In the genomic region with DNA sequence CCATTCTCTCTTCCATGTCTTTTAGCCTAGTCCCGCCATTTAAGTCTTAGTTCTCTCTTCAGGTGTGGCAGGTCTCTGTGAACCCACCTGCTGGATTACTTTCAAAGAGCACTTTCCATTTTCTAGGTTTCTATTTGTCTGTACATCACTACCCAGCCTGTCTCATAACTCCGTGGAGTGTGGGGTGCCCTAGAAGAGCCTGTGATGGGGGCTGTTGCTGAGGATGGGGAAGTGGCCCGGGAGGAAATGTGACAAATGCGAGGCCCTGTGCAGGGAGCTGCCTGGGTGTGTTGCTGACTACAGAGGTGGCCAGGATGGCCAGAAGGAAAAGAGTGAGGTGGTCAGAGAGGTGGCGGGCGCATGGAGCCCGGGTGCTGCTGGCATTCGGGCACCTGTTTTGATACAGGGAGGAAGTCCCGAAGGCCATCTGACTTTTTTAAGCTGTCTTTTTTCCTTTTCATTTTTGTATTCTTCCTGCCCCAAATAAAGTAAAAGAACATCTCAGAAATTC, we compare ENCODE assay signal across 23 cellular contexts. TPM values are rescaled to one million over a fixed set of nuclear protein-coding genes. Genes with fewer than 3 reads are reported as not detected.
DNase-seq lines count a peak whose midpoint lies in the region; ATAC-seq and TF ChIP-seq lines count a peak whose summit lies in the region.
"Had no signal": no experiment of that assay in that cellular context is flagged by ENCODE, and none has a peak within 500 bp of the region (broad histone marks: within the 10 kb centered on the region; RNA-seq: fewer than 3 reads in every experiment).

No MANE protein-coding gene starts in this region.

- H3K27me3 Mint-ChIP-seq in activated CD4-positive, alpha-beta memory T cell treated with anti-CD3 and anti-CD28 coated beads for 36 hours: no peaks in the 10 kb centered on the region
- peaks cover 10% of the 10 kb centered on the region for H3K27me3 Mint-ChIP-seq in endothelial cell (ENCODE audit: unreplicated experiment)
- H3K27me3 Mint-ChIP-seq: stimulated activated naive B cell treated with anti-CD40 and anti-IgM and Interleukin-4, amounts not matched to agents 10 μg/mL and 1 μg/mL and 100 μg/mL, for 72 hours had no signal

- CTCF ChIA-PET in activated CD4-positive, alpha-beta memory T cell treated with anti-CD3 and anti-CD28 coated beads for 36 hours (lab: Charles Lee): interaction anchor here (1.9 kb wide), 1 partner anchor 9 kb away, joined by 5 read pairs; no protein-coding TSS in a partner anchor

- no peak overlapping the region for H3K4me3 ChIP-seq in right atrium auricular region
- H3K4me3 ChIP-seq: esophagus muscularis mucosa, lung, thoracic aorta, vagina had no signal

- TF ChIP-seq CTCF in right atrium auricular region (IDR thresholded peaks at IDR 0.05) (no peak), endothelial cell (IDR thresholded peaks at IDR 0.05; ENCODE audit: unreplicated experiment) (no peak)

- no peak for ATAC-seq in Right ventricle myocardium superior (ENCODE audit: poor library complexity)
- peak; percentile 65 for ATAC-seq in stimulated activated effector memory CD8-positive, alpha-beta T cell treated with anti-CD3 and anti-CD28 coated beads, Interleukin-12 subunit alpha, Interleukin-12 subunit beta, amount 100 ng/mL, for 72 hours
- ATAC-seq: Panc1; stimulated activated naive B cell treated with anti-CD40 and anti-IgM and Interleukin-4, amounts not matched to agents 10 μg/mL and 1 μg/mL and 100 μg/mL, for 72 hours had no signal

- peak overlapping the region; percentile 46 for H3K27ac Mint-ChIP-seq in activated CD4-positive, alpha-beta memory T cell treated with anti-CD3 and anti-CD28 coated beads for 36 hours
- no peak overlapping the region for H3K27ac Mint-ChIP-seq in endothelial cell (ENCODE audit: unreplicated experiment)
- peak overlapping the region; percentile 74 for H3K27ac Mint-ChIP-seq in stimulated activated effector memory CD8-positive, alpha-beta T cell treated with anti-CD3 and anti-CD28 coated beads, Interleukin-12 subunit alpha, Interleukin-12 subunit beta, amount 100 ng/mL, for 72 hours
- H3K27ac Mint-ChIP-seq: stimulated activated naive B cell treated with anti-CD40 and anti-IgM and Interleukin-4, amounts not matched to agents 10 μg/mL and 1 μg/mL and 100 μg/mL, for 72 hours had no signal

- POLR2A ChIA-PET in activated CD4-positive, alpha-beta memory T cell treated with anti-CD3 and anti-CD28 coated beads for 36 hours (lab: Charles Lee): interaction anchor here (1.3 kb wide), 1 partner anchor 18 kb away, joined by 3 read pairs; no protein-coding TSS in a partner anchor

- H3K4me3 Mint-ChIP-seq in activated CD4-positive, alpha-beta memory T cell treated with anti-CD3 and anti-CD28 coated beads for 36 hours: no peak overlapping the region
- H3K4me3 Mint-ChIP-seq in endothelial cell (ENCODE audit: unreplicated experiment): peak overlapping the region; percentile 22
- peak overlapping the region; percentile 65 for H3K4me3 Mint-ChIP-seq in stimulated activated effector memory CD8-positive, alpha-beta T cell treated with anti-CD3 and anti-CD28 coated beads, Interleukin-12 subunit alpha, Interleukin-12 subunit beta, amount 100 ng/mL, for 72 hours
- H3K4me3 Mint-ChIP-seq: brain; H9; stimulated activated naive B cell treated with anti-CD40 and anti-IgM and Interleukin-4, amounts not matched to agents 10 μg/mL and 1 μg/mL and 100 μg/mL, for 72 hours had no signal

- peaks cover 0 to under 1% of the 10 kb centered on the region in 2 donors for H3K4me1 ChIP-seq in right atrium auricular region
- H3K4me1 ChIP-seq: vagina had no signal

- H3K9me3 ChIP-seq in right atrium auricular region: no peaks in the 10 kb centered on the region
- H3K9me3 ChIP-seq: esophagus muscularis mucosa, thoracic aorta, vagina had no signal

- no peaks in the 10 kb centered on the region for H3K9me3 Mint-ChIP-seq in activated CD4-positive, alpha-beta memory T cell treated with anti-CD3 and anti-CD28 coated beads for 36 hours
- no peaks in the 10 kb centered on the region for H3K9me3 Mint-ChIP-seq in endothelial cell (ENCODE audit: unreplicated experiment)
- H3K9me3 Mint-ChIP-seq in stimulated activated effector memory CD8-positive, alpha-beta T cell treated with anti-CD3 and anti-CD28 coated beads, Interleukin-12 subunit alpha, Interleukin-12 subunit beta, amount 100 ng/mL, for 72 hours: no peaks in the 10 kb centered on the region
- H3K9me3 Mint-ChIP-seq: H9; stimulated activated naive B cell treated with anti-CD40 and anti-IgM and Interleukin-4, amounts not matched to agents 10 μg/mL and 1 μg/mL and 100 μg/mL, for 72 hours had no signal

- peaks cover 87% of the 10 kb centered on the region for H3K36me3 Mint-ChIP-seq in activated CD4-positive, alpha-beta memory T cell treated with anti-CD3 and anti-CD28 coated beads for 36 hours
- peaks cover 71% of the 10 kb centered on the region for H3K36me3 Mint-ChIP-seq in endothelial cell (ENCODE audit: low read depth, unreplicated experiment)
- H3K36me3 Mint-ChIP-seq in stimulated activated effector memory CD8-positive, alpha-beta T cell treated with anti-CD3 and anti-CD28 coated beads, Interleukin-12 subunit alpha, Interleukin-12 subunit beta, amount 100 ng/mL, for 72 hours: peaks cover 100% of the 10 kb centered on the region

- peak; percentile 15 for DNase-seq in Right ventricle myocardium superior
- DNase-seq in right atrium auricular region (ENCODE audit: low spot score): no peak
- DNase-seq in activated CD4-positive, alpha-beta memory T cell treated with anti-CD3 and anti-CD28 coated beads for 36 hours: no peak
- DNase-seq in endothelial cell (ENCODE audit: low spot score): no peak
- no peak for DNase-seq in stimulated activated effector memory CD8-positive, alpha-beta T cell treated with anti-CD3 and anti-CD28 coated beads, Interleukin-12 subunit alpha, Interleukin-12 subunit beta, amount 100 ng/mL, for 72 hours (ENCODE audit: low spot score in 2 of 2)
- DNase-seq in HCEC 1CT: no peak
- no peak for DNase-seq in germinal center (ENCODE audit: low spot score)
- no peak for DNase-seq in inferior parietal cortex (ENCODE audit: extremely low spot score)
- DNase-seq: foreskin melanocyte; H9; islet precursor cell; Karpas-422; NCI-H510A treated with DMSO at 0.1 percent for 48 hours; occipital lobe; SIG-M5; stimulated activated CD4-positive, alpha-beta T cell treated with anti-CD3 and anti-CD28 coated beads, Interleukin-2, amount 100 ng/mL, for 48 hours; stimulated activated naive B cell treated with anti-CD40 and anti-IgM and Interleukin-4, amounts not matched to agents 10 μg/mL and 1 μg/mL and 100 μg/mL, for 72 hours had no signal

- intact Hi-C loops in Right ventricle myocardium superior (cut with DNase I): no loop called here
- intact Hi-C loops in activated CD4-positive, alpha-beta memory T cell treated with anti-CD3 and anti-CD28 coated beads for 36 hours (cut with micrococcal nuclease): no loop called here

- no peak overlapping the region for H3K27ac ChIP-seq in right atrium auricular region
- H3K27ac ChIP-seq: esophagus muscularis mucosa, thoracic aorta, vagina had no signal

- peaks cover 42% of the 10 kb centered on the region for H3K4me1 Mint-ChIP-seq in activated CD4-positive, alpha-beta memory T cell treated with anti-CD3 and anti-CD28 coated beads for 36 hours (ENCODE audit: low read depth)
- peaks cover 3% of the 10 kb centered on the region for H3K4me1 Mint-ChIP-seq in endothelial cell (ENCODE audit: unreplicated experiment)
- H3K4me1 Mint-ChIP-seq in stimulated activated effector memory CD8-positive, alpha-beta T cell treated with anti-CD3 and anti-CD28 coated beads, Interleukin-12 subunit alpha, Interleukin-12 subunit beta, amount 100 ng/mL, for 72 hours: peaks cover 86% of the 10 kb centered on the region
- H3K4me1 Mint-ChIP-seq: brain, H9 had no signal

- H3K36me3 ChIP-seq in right atrium auricular region: peaks cover 100% of the 10 kb centered on the region

- H3K27me3 ChIP-seq in right atrium auricular region: no peaks in the 10 kb centered on the region
- H3K27me3 ChIP-seq: esophagus muscularis mucosa, vagina had no signal

RNA-seq across cellular contexts. Expression of gene DGCR8, which starts 10.7 kb away (rescaled TPM):
- total RNA-seq in Right ventricle myocardium superior (15.4 TPM), right atrium auricular region (10 to 100 TPM in 1 of 2 donors, 1 to 10 TPM in 1; 8.3 to 12.1 TPM), endothelial cell (ENCODE audit: unreplicated experiment) (46.6 TPM)
- total RNA-seq in activated CD4-positive, alpha-beta memory T cell treated with anti-CD3 and anti-CD28 coated beads for 36 hours: 10 to 100 TPM; 33.4 to 34.3 TPM

RNA-seq across cellular contexts. Expression of gene RANBP1, which starts 25.1 kb away (rescaled TPM):
- total RNA-seq in Right ventricle myocardium superior (32.7 TPM), right atrium auricular region (10 to 100 TPM; 63.6 to 96.5 TPM), endothelial cell (ENCODE audit: unreplicated experiment) (142 TPM)
- 100 to 1,000 TPM; 359 to 372 TPM for total RNA-seq in activated CD4-positive, alpha-beta memory T cell treated with anti-CD3 and anti-CD28 coated beads for 36 hours

RNA-seq across cellular contexts. Expression of gene TRMT2A, which starts 26.2 kb away (rescaled TPM):
- total RNA-seq in Right ventricle myocardium superior (21.9 TPM), right atrium auricular region (10 to 100 TPM; 16.0 to 17.6 TPM), endothelial cell (ENCODE audit: unreplicated experiment) (44.8 TPM)
- total RNA-seq in activated CD4-positive, alpha-beta memory T cell treated with anti-CD3 and anti-CD28 coated beads for 36 hours: 10 to 100 TPM; 70.6 to 75.8 TPM

RNA-seq across cellular contexts. Expression of gene ZDHHC8, which starts 40.8 kb away (rescaled TPM):
- total RNA-seq in Right ventricle myocardium superior (39.2 TPM), right atrium auricular region (10 to 100 TPM; 13.5 to 16.6 TPM), endothelial cell (ENCODE audit: unreplicated experiment) (118 TPM)
- 10 to 100 TPM; 46.3 to 46.5 TPM for total RNA-seq in activated CD4-positive, alpha-beta memory T cell treated with anti-CD3 and anti-CD28 coated beads for 36 hours
